In genomic region chr1:6597777-6598131, GRCh38 we compare ENCODE assay signal across 6 cellular contexts. TPM values are rescaled to one million over a fixed set of nuclear protein-coding genes. Genes with fewer than 3 reads are reported as not detected.
DNase-seq lines count a peak whose midpoint lies in the region; ATAC-seq and TF ChIP-seq lines count a peak whose summit lies in the region.
"Had no signal": no experiment of that assay in that cellular context is flagged by ENCODE, and none has a peak within 500 bp of the region (broad histone marks: within the 10 kb centered on the region; RNA-seq: fewer than 3 reads in every experiment).

No MANE protein-coding gene starts in this region.

- H3K4me3 ChIP-seq in left ventricle myocardium inferior = peak overlapping the region; percentile 97

- peak overlapping the region; percentile 100 for H3K27ac ChIP-seq in left ventricle myocardium inferior (replicated peaks)

- peaks cover 99% of the 10 kb centered on the region for H3K4me1 ChIP-seq in left ventricle myocardium inferior

- ATAC-seq in HG03442 (IDR thresholded peaks at IDR 0.05; ENCODE audit: unreplicated experiment) = no peak

- H3K36me3 ChIP-seq in left ventricle myocardium inferior = peaks cover 74% of the 10 kb centered on the region

- TF ChIP-seq CTCF in left ventricle myocardium inferior (IDR thresholded peaks at IDR 0.05; ENCODE audit: borderline replicate concordance) = no peak

- H3K9me3 ChIP-seq in left ventricle myocardium inferior (replicated peaks) = no peaks in the 10 kb centered on the region

- intact Hi-C loops in left ventricle myocardium inferior (cut with micrococcal nuclease) = no loop called here

- no peaks in the 10 kb centered on the region for H3K27me3 ChIP-seq in left ventricle myocardium inferior (ENCODE audit: low read depth)

- no peak for DNase-seq in left ventricle myocardium inferior
- DNase-seq: activated B cell treated with CpG ODN at 0.5 μM for 24 hours had no signal

RNA-seq across cellular contexts. Expression of gene KLHL21, which starts 4.9 kb away (rescaled TPM):
- total RNA-seq in left ventricle myocardium inferior = 83.7 TPM

RNA-seq across cellular contexts. Expression of gene PHF13, which starts 15.8 kb away (rescaled TPM):
- 6.8 TPM for total RNA-seq in left ventricle myocardium inferior

RNA-seq across cellular contexts. Expression of gene ZBTB48, which starts 18.0 kb away (rescaled TPM):
- total RNA-seq in left ventricle myocardium inferior = 12.9 TPM

RNA-seq across cellular contexts. Expression of gene THAP3, which starts 26.9 kb away (rescaled TPM):
- 14.9 TPM for total RNA-seq in left ventricle myocardium inferior

RNA-seq across cellular contexts. Expression of gene TAS1R1, which starts 42.6 kb away (rescaled TPM):
- not detected for total RNA-seq in left ventricle myocardium inferior
- total RNA-seq: activated B cell treated with CpG ODN at 0.5 μM for 24 hours, chondrocyte, pulmonary artery endothelial cell, subcutaneous adipose tissue had no signal
